25 cellular contexts compared by ENCODE assay signal in genomic region chr3:36871379-36872126, GRCh38.
A peak's percentile ranks its signal among the peaks of the same experiment; 100 is the strongest.
DNase-seq lines count a peak whose midpoint lies in the region; ATAC-seq, FAIRE-seq and TF ChIP-seq lines count a peak whose summit lies in the region.
"Had no signal": no experiment of that assay in that cellular context is flagged by ENCODE, and none has a peak within 500 bp of the region (broad histone marks: within the 10 kb centered on the region; RNA-seq: fewer than 3 reads in every experiment).

No MANE protein-coding gene starts in this region.

- no peak overlapping the region for H3K27ac Mint-ChIP-seq in glutamatergic neuron (ENCODE audit: unreplicated experiment)
- H3K27ac Mint-ChIP-seq: activated CD8-positive, alpha-beta memory T cell treated with anti-CD3 and anti-CD28 coated beads, Interleukin-2, amount 10 ng/mL, durations not matched to agents 7 days and 5 days; activated naive CD8-positive, alpha-beta T cell treated with anti-CD3 and anti-CD28 coated beads, Interleukin-2, amount 10 ng/mL, durations not matched to agents 7 days and 5 days; activated T-helper 17 cell treated with anti-CD3 and anti-CD28 coated beads, Interleukin-2, amount 50 U/mL, for 72 hours; brain; type B pancreatic cell had no signal

- TF ChIP-seq CTCF in AG04450 (IDR thresholded peaks at IDR 0.05; ENCODE audit: low read depth, low read length) (peak; percentile 18; the same call in 1 of the 2 replicates), OCI-LY7 (conservative IDR thresholded peaks at IDR 0.05; ENCODE audit: low read length) (peak; percentile 59), epithelial cell of proximal tubule (conservative IDR thresholded peaks at IDR 0.05; ENCODE audit: low read depth, low read length) (peak; percentile 21), glutamatergic neuron (IDR thresholded peaks at IDR 0.05; ENCODE audit: partially characterized antibody, unreplicated experiment) (no peak)

- H3K27me3 ChIP-seq in AG04450 (ENCODE audit: control insufficient read depth, insufficient read depth, low read length), result no peaks in the 10 kb centered on the region
- H3K27me3 ChIP-seq: heart left ventricle, left lung, spleen had no signal

- no peak overlapping the region for H3K4me2 ChIP-seq in OCI-LY7 (ENCODE audit: low read length)

- no peaks in the 10 kb centered on the region; the same call in 1 of the 2 replicates for H3K79me2 ChIP-seq in OCI-LY7 (ENCODE audit: insufficient read depth, low read depth, low read length)

- H3K4me3 ChIP-seq in AG04450 (ENCODE audit: low read depth, low read length) (no peak overlapping the region), OCI-LY7 (ENCODE audit: low read depth, low read length, poor library complexity, severe bottlenecking) (no peak overlapping the region), epithelial cell of proximal tubule (ENCODE audit: low read depth, low read length) (no peak overlapping the region)
- H3K4me3 ChIP-seq: coronary artery, heart left ventricle, left lung, spleen had no signal

- peaks cover 50% of the 10 kb centered on the region for H3K36me3 ChIP-seq in OCI-LY7 (ENCODE audit: insufficient read depth, low read length)
- H3K36me3 ChIP-seq: left lung had no signal

- H3K27ac ChIP-seq in AG04450 (ENCODE audit: low read depth, low read length) (no peak overlapping the region), OCI-LY7 (ENCODE audit: low read depth, low read length, poor library complexity, severe bottlenecking) (no peak overlapping the region)
- H3K27ac ChIP-seq: coronary artery, heart left ventricle, left lung, spleen had no signal

- H3K36me3 Mint-ChIP-seq in glutamatergic neuron (ENCODE audit: unreplicated experiment), result no peaks in the 10 kb centered on the region
- H3K36me3 Mint-ChIP-seq: brain, type B pancreatic cell had no signal

- no peaks in the 10 kb centered on the region for H3K9me3 ChIP-seq in AG04450 (ENCODE audit: control insufficient read depth, insufficient read depth, low read length)
- no peaks in the 10 kb centered on the region for H3K9me3 ChIP-seq in OCI-LY7 (ENCODE audit: low read length)
- H3K9me3 ChIP-seq: heart left ventricle, left lung, spleen had no signal

- H3K4me1 Mint-ChIP-seq in glutamatergic neuron (ENCODE audit: low read depth, unreplicated experiment), result peaks cover 6% of the 10 kb centered on the region

- ATAC-seq in HG02798 (IDR thresholded peaks at IDR 0.05; ENCODE audit: poor library complexity, unreplicated experiment) (no peak), GM19023 (IDR thresholded peaks at IDR 0.05; ENCODE audit: unreplicated experiment) (no peak)
- ATAC-seq: activated CD8-positive, alpha-beta memory T cell treated with anti-CD3 and anti-CD28 coated beads, Interleukin-2, amount 10 ng/mL, durations not matched to agents 7 days and 5 days; activated T-helper 17 cell treated with anti-CD3 and anti-CD28 coated beads, Interleukin-2, amount 50 U/mL, for 72 hours; CD8-positive, alpha-beta T cell; heart left ventricle; left lung; Right ventricle myocardium inferior had no signal

- DNase-seq in AG04450 (ENCODE audit: low read depth, low spot score) (no peak), EH (ENCODE audit: low read depth) (peak; percentile 6), OCI-LY7 (ENCODE audit: low spot score) (no peak), epithelial cell of proximal tubule (ENCODE audit: low read depth) (no peak), glutamatergic neuron (no peak), H54 (ENCODE audit: insufficient read length, low spot score) (no peak)
- DNase-seq: activated CD4-positive, alpha-beta T cell treated with anti-CD3 and anti-CD28 coated beads for 4 hours; activated CD8-positive, alpha-beta memory T cell treated with anti-CD3 and anti-CD28 coated beads, Interleukin-2, amount 10 ng/mL, durations not matched to agents 7 days and 5 days; activated naive CD8-positive, alpha-beta T cell treated with anti-CD3 and anti-CD28 coated beads, Interleukin-2, amount 10 ng/mL, durations not matched to agents 7 days and 5 days; CD8-positive, alpha-beta T cell; heart left ventricle; left lung; midbrain; NCI-H1694 treated with DMSO at 0.1 percent for 48 hours; NCI-H524; spleen; stimulated activated CD4-positive, alpha-beta T cell treated with anti-CD3 and anti-CD28 coated beads, Interleukin-4, amount 100 ng/mL, for 4 hours; SW 1271 had no signal

- no peak for TF ChIP-seq POLR2A in H54 (IDR thresholded peaks at IDR 0.05; ENCODE audit: low read depth, low read length)

- POLR2A ChIA-PET in AG04450 (lab: Yijun Ruan, JAX), result no interaction called here
- POLR2A ChIA-PET in OCI-LY7 (lab: Charles Lee), result interaction anchor here (0.6 to 0.7 kb wide), 3 partner anchors 13 to 119 kb away, joined by 3 to 7 read pairs (median 4); no protein-coding TSS in a partner anchor

- intact Hi-C loops in OCI-LY7 (cut with micrococcal nuclease; ENCODE audit: unreplicated experiment), result no loop called here

- no peak overlapping the region for H3K4me3 Mint-ChIP-seq in glutamatergic neuron (ENCODE audit: unreplicated experiment)
- H3K4me3 Mint-ChIP-seq: activated CD8-positive, alpha-beta memory T cell treated with anti-CD3 and anti-CD28 coated beads, Interleukin-2, amount 10 ng/mL, durations not matched to agents 7 days and 5 days; activated naive CD8-positive, alpha-beta T cell treated with anti-CD3 and anti-CD28 coated beads, Interleukin-2, amount 10 ng/mL, durations not matched to agents 7 days and 5 days; activated T-helper 17 cell treated with anti-CD3 and anti-CD28 coated beads, Interleukin-2, amount 50 U/mL, for 72 hours; CD8-positive, alpha-beta T cell; type B pancreatic cell had no signal

- BruUV-seq in OCI-LY7 (replicated peaks; lab: Mats Ljungman, UMichigan), result no TSS peak

- no peaks in the 10 kb centered on the region for H4K20me1 ChIP-seq in OCI-LY7 (ENCODE audit: insufficient read depth, low read length)

- no peak for FAIRE-seq in H54 (lab: Jason Lieb, UNC)

- CTCF ChIA-PET in AG04450 (lab: Charles Lee) (interaction anchor here (0.7 to 6.8 kb wide), 7 partner anchors 9 to 103 kb away, joined by 3 to 58 read pairs (median 4); no protein-coding TSS in a partner anchor), OCI-LY7 (lab: Charles Lee; ENCODE audit: unreplicated experiment) (interaction anchor here (1.1 kb wide), 1 partner anchor 12 kb away, joined by 3 read pairs; no protein-coding TSS in a partner anchor)

- H3K9me2 ChIP-seq in OCI-LY7 (ENCODE audit: insufficient read depth, low read length), result no peaks in the 10 kb centered on the region

- H2AFZ ChIP-seq in OCI-LY7 (ENCODE audit: low read length), result no peak overlapping the region

- H3K27me3 Mint-ChIP-seq in glutamatergic neuron (ENCODE audit: unreplicated experiment), result no peaks in the 10 kb centered on the region
- H3K27me3 Mint-ChIP-seq: activated CD8-positive, alpha-beta memory T cell treated with anti-CD3 and anti-CD28 coated beads, Interleukin-2, amount 10 ng/mL, durations not matched to agents 7 days and 5 days; activated naive CD8-positive, alpha-beta T cell treated with anti-CD3 and anti-CD28 coated beads, Interleukin-2, amount 10 ng/mL, durations not matched to agents 7 days and 5 days; activated T-helper 17 cell treated with anti-CD3 and anti-CD28 coated beads, Interleukin-2, amount 50 U/mL, for 72 hours; type B pancreatic cell had no signal

- H3K4me1 ChIP-seq in OCI-LY7 (ENCODE audit: insufficient read depth, low read length, poor library complexity, severe bottlenecking), result peaks cover 11% of the 10 kb centered on the region

- H3K9me3 Mint-ChIP-seq in glutamatergic neuron (ENCODE audit: unreplicated experiment), result no peaks in the 10 kb centered on the region
- H3K9me3 Mint-ChIP-seq: activated naive CD8-positive, alpha-beta T cell treated with anti-CD3 and anti-CD28 coated beads, Interleukin-2, amount 10 ng/mL, durations not matched to agents 7 days and 5 days; activated T-helper 17 cell treated with anti-CD3 and anti-CD28 coated beads, Interleukin-2, amount 50 U/mL, for 72 hours; brain; CD8-positive, alpha-beta T cell; type B pancreatic cell had no signal
